In the genomic region with DNA sequence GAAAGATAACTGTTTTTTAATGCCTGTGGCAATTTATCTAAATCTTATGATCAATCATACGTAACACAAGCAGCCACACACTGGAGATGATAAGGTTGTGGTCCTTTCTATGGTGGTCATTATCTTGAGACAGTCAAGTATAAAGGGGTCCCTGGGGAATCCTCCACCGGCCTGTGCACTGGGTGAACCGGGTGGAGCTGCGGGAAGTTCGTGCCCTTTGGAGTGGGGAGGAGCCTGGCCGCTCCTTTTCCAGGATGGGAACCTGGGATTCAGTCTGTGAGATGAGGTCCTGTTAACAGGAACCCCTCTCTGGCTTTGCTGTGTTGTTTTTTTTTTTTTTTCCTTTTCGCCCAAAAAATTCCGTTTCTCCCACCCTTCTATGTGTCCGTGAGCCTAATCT, we compare ENCODE assay signal across 26 cellular contexts.
"Had no signal": no experiment of that assay in that cellular context is flagged by ENCODE, and none has a peak within 500 bp of the region (broad histone marks: within the 10 kb centered on the region; RNA-seq: fewer than 3 reads in every experiment).

No MANE protein-coding gene starts in this region.

- H3K4me1 Mint-ChIP-seq: immature natural killer cell, memory B cell, naive B cell, neural progenitor cell had no signal

- H3K27me3 Mint-ChIP-seq: effector memory CD8-positive, alpha-beta T cell; memory B cell; naive B cell; natural killer cell treated with Interleukin-12 subunit alpha and Interleukin-12 subunit beta and Interleukin-15 and Interleukin-18, amount 100 ng/mL, for 72 hours; type B pancreatic cell had no signal

- DNase-seq: cortex of kidney; effector memory CD8-positive, alpha-beta T cell; erythroblast; esophagus squamous epithelium; foreskin melanocyte; hypothalamus; immature natural killer cell; islet precursor cell; kidney glomerular epithelial cell; left ventricle myocardium superior; naive B cell; psoas muscle; right cardiac atrium; stimulated activated CD4-positive, alpha-beta T cell treated with anti-CD3 and anti-CD28 coated beads, Interleukin-12 subunit alpha, Interleukin-12 subunit beta, amount 100 ng/mL, for 4 hours; stimulated activated CD4-positive, alpha-beta T cell treated with anti-CD3 and anti-CD28 coated beads, Interleukin-1b, Interleukin-23, amount 100 ng/mL, for 48 hours; stimulated activated CD4-positive, alpha-beta T cell treated with anti-CD3 and anti-CD28 coated beads, Interleukin-4, amount 100 ng/mL, for 1 hour; stimulated activated CD8-positive, alpha-beta memory T cell treated with anti-CD3 and anti-CD28 coated beads, Interleukin-4, amount 100 ng/mL, for 48 hours; stimulated activated naive CD4-positive, alpha-beta T cell treated with Interleukin-2 at 50 U/mL for 16 hours; stomach; thyroid gland had no signal

- H3K27me3 ChIP-seq: esophagus squamous epithelium, neural progenitor cell, stomach, thyroid gland had no signal

- H3K27ac ChIP-seq: esophagus squamous epithelium, neural progenitor cell, psoas muscle, skin epidermis, stomach, thyroid gland had no signal

- H3K4me3 Mint-ChIP-seq: effector memory CD8-positive, alpha-beta T cell; immature natural killer cell; memory B cell; naive B cell; natural killer cell treated with Interleukin-12 subunit alpha and Interleukin-12 subunit beta and Interleukin-15 and Interleukin-18, amount 100 ng/mL, for 72 hours; neural progenitor cell; type B pancreatic cell had no signal

- H3K9me3 Mint-ChIP-seq: neural progenitor cell, type B pancreatic cell had no signal

- H3K4me3 ChIP-seq: esophagus squamous epithelium, lung, neural progenitor cell, psoas muscle, skin epidermis, stomach, thyroid gland had no signal

- H3K4me2 ChIP-seq: neural progenitor cell had no signal

- H3K27ac Mint-ChIP-seq: effector memory CD8-positive, alpha-beta T cell; immature natural killer cell; memory B cell; naive B cell; natural killer cell treated with Interleukin-12 subunit alpha and Interleukin-12 subunit beta and Interleukin-15 and Interleukin-18, amount 100 ng/mL, for 72 hours; neural progenitor cell; type B pancreatic cell had no signal

- H3K36me3 ChIP-seq: esophagus squamous epithelium, neural progenitor cell, stomach, thyroid gland had no signal

- H3K9me3 ChIP-seq: psoas muscle, thyroid gland had no signal

- H2AFZ ChIP-seq: neural progenitor cell had no signal

- H3K36me3 Mint-ChIP-seq: immature natural killer cell; memory B cell; naive B cell; natural killer cell treated with Interleukin-12 subunit alpha and Interleukin-12 subunit beta and Interleukin-15 and Interleukin-18, amount 100 ng/mL, for 72 hours; neural progenitor cell; type B pancreatic cell had no signal

- ATAC-seq: effector memory CD8-positive, alpha-beta T cell; left ventricle myocardium superior; natural killer cell treated with Interleukin-12 subunit alpha and Interleukin-12 subunit beta and Interleukin-15 and Interleukin-18, amount 100 ng/mL, for 72 hours; psoas muscle; right cardiac atrium had no signal

- H3K4me1 ChIP-seq: esophagus squamous epithelium, psoas muscle, stomach, thyroid gland had no signal
